24 cellular contexts compared by ENCODE assay signal in the genomic region with DNA sequence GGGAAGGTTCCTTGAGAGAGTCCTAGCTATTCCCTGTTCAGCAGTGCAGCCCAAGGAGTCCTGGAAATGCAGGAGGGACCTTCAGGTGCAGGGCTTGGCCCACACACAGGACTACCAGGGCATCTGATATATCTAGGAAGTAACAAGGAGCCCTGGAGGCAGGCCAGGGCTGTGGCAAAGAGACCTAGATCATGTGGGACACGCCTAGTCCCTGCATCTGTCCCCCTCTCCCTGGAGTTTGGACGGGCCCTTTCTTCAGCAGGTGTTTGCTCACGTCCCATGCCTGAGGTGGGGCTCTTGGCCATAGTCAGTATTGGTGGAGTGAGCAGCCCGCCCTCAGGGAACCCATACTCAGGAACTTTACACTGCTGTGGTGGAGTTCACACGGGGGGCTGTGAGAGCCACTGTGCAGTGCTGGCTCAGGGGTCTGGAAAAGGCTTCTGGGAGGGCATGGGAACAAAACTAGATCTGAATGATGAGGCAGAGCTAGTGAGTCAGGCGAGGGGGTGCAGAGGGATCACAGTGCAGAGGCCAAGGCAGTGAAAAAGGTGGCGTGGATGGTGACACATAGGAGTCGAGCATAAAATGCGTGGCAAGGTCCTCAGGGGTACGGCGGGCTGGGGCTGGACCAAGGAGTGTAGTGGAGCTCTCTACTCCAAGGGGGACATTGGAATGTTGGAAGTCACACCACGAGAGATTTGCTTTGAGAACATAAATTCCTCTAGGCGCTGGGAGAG. TPM values are rescaled to one million over a fixed set of nuclear protein-coding genes. Genes with fewer than 3 reads are reported as not detected.
A peak's percentile ranks its signal among the peaks of the same experiment; 100 is the strongest.
DNase-seq lines count a peak whose midpoint lies in the region; ATAC-seq and TF ChIP-seq lines count a peak whose summit lies in the region.
"Had no signal": no experiment of that assay in that cellular context is flagged by ENCODE, and none has a peak within 500 bp of the region (broad histone marks: within the 10 kb centered on the region; RNA-seq: fewer than 3 reads in every experiment).

No MANE protein-coding gene starts in this region.

- intact Hi-C loops in activated CD4-positive, alpha-beta T cell treated with anti-CD3 and anti-CD28 coated beads, Interleukin-2, amount 10 ng/mL, durations not matched to agents 24 days and 14 days (cut with micrococcal nuclease): no loop called here
- intact Hi-C loops in activated CD4-positive, alpha-beta T cell treated with anti-CD3 and anti-CD28 coated beads for 36 hours (cut with DNase I, micrococcal nuclease): no loop called here
- intact Hi-C loops in left ventricle myocardium superior (cut with micrococcal nuclease): no loop called here

- TF ChIP-seq CTCF in endothelial cell (IDR thresholded peaks at IDR 0.05; ENCODE audit: unreplicated experiment): no peak

- no peaks in the 10 kb centered on the region for H3K27me3 Mint-ChIP-seq in activated CD4-positive, alpha-beta T cell treated with anti-CD3 and anti-CD28 coated beads, Interleukin-2, amount 10 ng/mL, durations not matched to agents 24 days and 14 days
- no peaks in the 10 kb centered on the region for H3K27me3 Mint-ChIP-seq in activated CD4-positive, alpha-beta T cell treated with anti-CD3 and anti-CD28 coated beads for 36 hours
- H3K27me3 Mint-ChIP-seq in activated T-helper 17 cell treated with anti-CD3 and anti-CD28 coated beads, Interleukin-2, amount 50 U/mL, for 72 hours: no peaks in the 10 kb centered on the region
- peaks cover 4% of the 10 kb centered on the region for H3K27me3 Mint-ChIP-seq in endothelial cell (ENCODE audit: unreplicated experiment)
- H3K27me3 Mint-ChIP-seq in stimulated activated naive B cell treated with anti-CD40 and anti-IgM and Interleukin-4, amounts not matched to agents 10 μg/mL and 1 μg/mL and 100 μg/mL, for 72 hours: no peaks in the 10 kb centered on the region

- no peak for ATAC-seq in activated CD4-positive, alpha-beta T cell treated with anti-CD3 and anti-CD28 coated beads for 36 hours
- ATAC-seq in activated T-helper 17 cell treated with anti-CD3 and anti-CD28 coated beads, Interleukin-2, amount 50 U/mL, for 72 hours (replicated peaks): no peak
- no peak for ATAC-seq in stimulated activated naive B cell treated with anti-CD40 and anti-IgM and Interleukin-4, amounts not matched to agents 10 μg/mL and 1 μg/mL and 100 μg/mL, for 72 hours (replicated peaks)
- ATAC-seq in left ventricle myocardium superior: no peak
- ATAC-seq: lower lobe of right lung, Right ventricle myocardium inferior had no signal

- no peaks in the 10 kb centered on the region for H3K4me1 Mint-ChIP-seq in activated CD4-positive, alpha-beta T cell treated with anti-CD3 and anti-CD28 coated beads, Interleukin-2, amount 10 ng/mL, durations not matched to agents 24 days and 14 days
- no peaks in the 10 kb centered on the region for H3K4me1 Mint-ChIP-seq in activated CD4-positive, alpha-beta T cell treated with anti-CD3 and anti-CD28 coated beads for 36 hours
- H3K4me1 Mint-ChIP-seq in activated T-helper 17 cell treated with anti-CD3 and anti-CD28 coated beads, Interleukin-2, amount 50 U/mL, for 72 hours: no peaks in the 10 kb centered on the region
- peaks cover 14% of the 10 kb centered on the region for H3K4me1 Mint-ChIP-seq in endothelial cell (ENCODE audit: unreplicated experiment)
- no peaks in the 10 kb centered on the region for H3K4me1 Mint-ChIP-seq in stimulated activated naive B cell treated with anti-CD40 and anti-IgM and Interleukin-4, amounts not matched to agents 10 μg/mL and 1 μg/mL and 100 μg/mL, for 72 hours

- CTCF ChIA-PET in activated CD4-positive, alpha-beta T cell treated with anti-CD3 and anti-CD28 coated beads for 36 hours (lab: Charles Lee): interaction anchor here (0.7 to 1.5 kb wide), 4 partner anchors 14 to 394 kb away, joined by 3 read pairs; no protein-coding TSS in a partner anchor

- no peaks in the 10 kb centered on the region for H3K9me3 Mint-ChIP-seq in activated CD4-positive, alpha-beta T cell treated with anti-CD3 and anti-CD28 coated beads, Interleukin-2, amount 10 ng/mL, durations not matched to agents 24 days and 14 days
- no peaks in the 10 kb centered on the region for H3K9me3 Mint-ChIP-seq in activated CD4-positive, alpha-beta T cell treated with anti-CD3 and anti-CD28 coated beads for 36 hours (ENCODE audit: low read depth)
- H3K9me3 Mint-ChIP-seq in activated T-helper 17 cell treated with anti-CD3 and anti-CD28 coated beads, Interleukin-2, amount 50 U/mL, for 72 hours: no peaks in the 10 kb centered on the region
- no peaks in the 10 kb centered on the region for H3K9me3 Mint-ChIP-seq in endothelial cell (ENCODE audit: unreplicated experiment)
- H3K9me3 Mint-ChIP-seq in stimulated activated naive B cell treated with anti-CD40 and anti-IgM and Interleukin-4, amounts not matched to agents 10 μg/mL and 1 μg/mL and 100 μg/mL, for 72 hours: no peaks in the 10 kb centered on the region

- POLR2A ChIA-PET in activated CD4-positive, alpha-beta T cell treated with anti-CD3 and anti-CD28 coated beads for 36 hours (lab: Charles Lee): no interaction called here

- peaks cover 46% of the 10 kb centered on the region for H3K36me3 Mint-ChIP-seq in activated CD4-positive, alpha-beta T cell treated with anti-CD3 and anti-CD28 coated beads, Interleukin-2, amount 10 ng/mL, durations not matched to agents 24 days and 14 days (ENCODE audit: low read depth)
- H3K36me3 Mint-ChIP-seq in activated CD4-positive, alpha-beta T cell treated with anti-CD3 and anti-CD28 coated beads for 36 hours (ENCODE audit: low read depth): peaks cover 25% of the 10 kb centered on the region
- H3K36me3 Mint-ChIP-seq in activated T-helper 17 cell treated with anti-CD3 and anti-CD28 coated beads, Interleukin-2, amount 50 U/mL, for 72 hours (ENCODE audit: low read depth): peaks cover 63% of the 10 kb centered on the region
- peaks cover 40% of the 10 kb centered on the region for H3K36me3 Mint-ChIP-seq in endothelial cell (ENCODE audit: low read depth, unreplicated experiment)
- H3K36me3 Mint-ChIP-seq in stimulated activated naive B cell treated with anti-CD40 and anti-IgM and Interleukin-4, amounts not matched to agents 10 μg/mL and 1 μg/mL and 100 μg/mL, for 72 hours: peaks cover 33 to 42% of the 10 kb centered on the region in 2 donors

- no peak for DNase-seq in activated CD4-positive, alpha-beta T cell treated with anti-CD3 and anti-CD28 coated beads, Interleukin-2, amount 10 ng/mL, durations not matched to agents 24 days and 14 days
- DNase-seq in activated CD4-positive, alpha-beta T cell treated with anti-CD3 and anti-CD28 coated beads for 36 hours: no peak
- DNase-seq in endothelial cell (ENCODE audit: low spot score): no peak
- no peak for DNase-seq in stimulated activated naive B cell treated with anti-CD40 and anti-IgM and Interleukin-4, amounts not matched to agents 10 μg/mL and 1 μg/mL and 100 μg/mL, for 72 hours
- no peak for DNase-seq in left ventricle myocardium superior
- DNase-seq in COLO668 (lab: John Stamatoyannopoulos, UW; ENCODE audit: unreplicated experiment): no peak
- DNase-seq in NCI-H510A (lab: John Stamatoyannopoulos, UW): no peak
- DNase-seq: activated CD4-positive, alpha-beta T cell treated with anti-CD3 and anti-CD28 coated beads for 1 hour; activated effector memory CD4-positive, alpha-beta T cell treated with Interleukin-2 at 50 U/mL for 16 hours; amniotic stem cell; Calu3; central memory CD4-positive, alpha-beta T cell; foreskin melanocyte; hippocampal formation; IMR-90; lower lobe of right lung; MG63; NCI-H1694 treated with DMSO at 0.1 percent for 48 hours; NCI-H774; sigmoid colon; SW 1271; transverse colon had no signal

- no peak overlapping the region for H3K4me3 Mint-ChIP-seq in activated CD4-positive, alpha-beta T cell treated with anti-CD3 and anti-CD28 coated beads, Interleukin-2, amount 10 ng/mL, durations not matched to agents 24 days and 14 days
- H3K4me3 Mint-ChIP-seq in activated CD4-positive, alpha-beta T cell treated with anti-CD3 and anti-CD28 coated beads for 36 hours: no peak overlapping the region
- H3K4me3 Mint-ChIP-seq in activated T-helper 17 cell treated with anti-CD3 and anti-CD28 coated beads, Interleukin-2, amount 50 U/mL, for 72 hours: no peak overlapping the region
- peak overlapping the region; percentile 24 for H3K4me3 Mint-ChIP-seq in endothelial cell (ENCODE audit: unreplicated experiment)
- no peak overlapping the region for H3K4me3 Mint-ChIP-seq in stimulated activated naive B cell treated with anti-CD40 and anti-IgM and Interleukin-4, amounts not matched to agents 10 μg/mL and 1 μg/mL and 100 μg/mL, for 72 hours

- H3K27ac Mint-ChIP-seq in activated CD4-positive, alpha-beta T cell treated with anti-CD3 and anti-CD28 coated beads, Interleukin-2, amount 10 ng/mL, durations not matched to agents 24 days and 14 days: peak overlapping the region; percentile 0
- H3K27ac Mint-ChIP-seq in activated CD4-positive, alpha-beta T cell treated with anti-CD3 and anti-CD28 coated beads for 36 hours: no peak overlapping the region
- H3K27ac Mint-ChIP-seq in activated T-helper 17 cell treated with anti-CD3 and anti-CD28 coated beads, Interleukin-2, amount 50 U/mL, for 72 hours: peak overlapping the region; percentile 29
- peak overlapping the region; percentile 68 for H3K27ac Mint-ChIP-seq in endothelial cell (ENCODE audit: unreplicated experiment)
- H3K27ac Mint-ChIP-seq in stimulated activated naive B cell treated with anti-CD40 and anti-IgM and Interleukin-4, amounts not matched to agents 10 μg/mL and 1 μg/mL and 100 μg/mL, for 72 hours: peak overlapping the region; percentile 39

RNA-seq across cellular contexts. Expression of gene TMEM53, which starts 25.6 kb away (rescaled TPM):
- total RNA-seq in activated CD4-positive, alpha-beta T cell treated with anti-CD3 and anti-CD28 coated beads, Interleukin-2, amount 10 ng/mL, durations not matched to agents 24 days and 14 days: 4.5 and 5.1 TPM in 2 replicates
- 1 to 10 TPM; 4.3 to 5.5 TPM for total RNA-seq in activated CD4-positive, alpha-beta T cell treated with anti-CD3 and anti-CD28 coated beads for 36 hours
- 1 to 10 TPM; 3.5 to 4.2 TPM for total RNA-seq in activated T-helper 17 cell treated with anti-CD3 and anti-CD28 coated beads, Interleukin-2, amount 50 U/mL, for 72 hours
- total RNA-seq in endothelial cell (ENCODE audit: unreplicated experiment) (15.6 TPM), left ventricle myocardium superior (9.1 TPM)

RNA-seq across cellular contexts. Expression of gene ARMH1, which starts 25.8 kb away (rescaled TPM):
- total RNA-seq in activated CD4-positive, alpha-beta T cell treated with anti-CD3 and anti-CD28 coated beads, Interleukin-2, amount 10 ng/mL, durations not matched to agents 24 days and 14 days: 133 and 137 TPM in 2 replicates
- 10 to 100 TPM; 67.3 to 75.1 TPM for total RNA-seq in activated CD4-positive, alpha-beta T cell treated with anti-CD3 and anti-CD28 coated beads for 36 hours
- total RNA-seq in activated T-helper 17 cell treated with anti-CD3 and anti-CD28 coated beads, Interleukin-2, amount 50 U/mL, for 72 hours: 10 to 100 TPM; 10.7 to 65.8 TPM
- total RNA-seq in endothelial cell (ENCODE audit: unreplicated experiment) (4.1 TPM), left ventricle myocardium superior (0.92 TPM)
